In the genomic region with DNA sequence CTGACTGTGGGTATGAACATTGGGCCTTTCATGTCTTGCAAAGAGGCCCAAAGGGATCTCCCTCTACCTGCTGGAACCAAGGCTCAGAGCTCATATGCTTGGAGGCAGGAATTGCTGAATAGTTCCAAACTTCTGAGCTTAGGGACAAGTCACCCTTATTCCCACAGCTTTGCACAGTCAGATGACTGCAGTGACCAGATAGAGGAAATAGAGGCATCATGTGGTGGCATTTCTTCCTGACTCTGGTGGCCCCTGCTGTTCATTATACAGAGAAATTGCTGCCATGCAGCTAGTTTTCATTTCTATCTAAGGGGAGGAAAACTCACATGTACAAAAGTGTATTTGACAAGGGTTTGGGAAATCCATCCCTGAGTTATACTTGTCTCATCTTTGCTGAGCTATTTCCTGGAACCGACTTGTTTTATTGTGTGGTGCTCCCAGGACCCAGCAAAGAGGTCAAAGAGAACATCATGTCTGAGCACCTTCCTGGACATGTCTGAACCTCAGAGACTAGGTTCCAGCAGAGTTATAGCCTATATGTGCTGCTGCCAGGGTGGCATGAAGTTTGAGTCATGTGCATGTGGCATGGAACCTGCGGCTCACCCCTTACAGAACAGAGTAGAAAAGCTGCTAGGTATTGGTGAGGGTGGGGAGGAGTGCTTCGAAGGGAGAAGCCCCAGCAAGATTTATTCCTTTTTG, we compare ENCODE assay signal across 13 cellular contexts.
"Had no signal": no experiment of that assay in that cellular context is flagged by ENCODE, and none has a peak within 500 bp of the region (broad histone marks: within the 10 kb centered on the region; RNA-seq: fewer than 3 reads in every experiment).

No MANE protein-coding gene starts in this region.

- H3K4me3 Mint-ChIP-seq: activated CD4-positive, alpha-beta T cell treated with anti-CD3 and anti-CD28 coated beads, Interleukin-2, amount 10 ng/mL, durations not matched to agents 24 days and 14 days; memory B cell; natural killer cell treated with Interleukin-12 subunit alpha and Interleukin-12 subunit beta and Interleukin-15 and Interleukin-18, amount 100 ng/mL, for 72 hours had no signal

- H3K27me3 Mint-ChIP-seq: activated CD4-positive, alpha-beta T cell treated with anti-CD3 and anti-CD28 coated beads, Interleukin-2, amount 10 ng/mL, durations not matched to agents 24 days and 14 days; memory B cell; natural killer cell treated with Interleukin-12 subunit alpha and Interleukin-12 subunit beta and Interleukin-15 and Interleukin-18, amount 100 ng/mL, for 72 hours had no signal

- H3K27ac ChIP-seq: spleen had no signal

- H3K27me3 ChIP-seq: spleen had no signal

- DNase-seq: activated CD4-positive, alpha-beta T cell treated with anti-CD3 and anti-CD28 coated beads, Interleukin-2, amount 10 ng/mL, durations not matched to agents 24 days and 14 days; activated CD8-positive, alpha-beta memory T cell treated with anti-CD3 and anti-CD28 coated beads for 24 hours; activated naive CD4-positive, alpha-beta T cell treated with Interleukin-2 at 50 U/mL for 16 hours; effector CD8-positive, alpha-beta T cell; left cardiac atrium; spleen; stimulated activated CD4-positive, alpha-beta T cell treated with anti-CD3 and anti-CD28 coated beads, Interleukin-2, amount 100 ng/mL, for 24 hours; stimulated activated naive CD4-positive, alpha-beta T cell; T1000; trophoblast cell had no signal

- H3K4me1 Mint-ChIP-seq: activated CD4-positive, alpha-beta T cell treated with anti-CD3 and anti-CD28 coated beads, Interleukin-2, amount 10 ng/mL, durations not matched to agents 24 days and 14 days; memory B cell had no signal

- H3K9me3 Mint-ChIP-seq: activated CD4-positive, alpha-beta T cell treated with anti-CD3 and anti-CD28 coated beads, Interleukin-2, amount 10 ng/mL, durations not matched to agents 24 days and 14 days; memory B cell; natural killer cell treated with Interleukin-12 subunit alpha and Interleukin-12 subunit beta and Interleukin-15 and Interleukin-18, amount 100 ng/mL, for 72 hours had no signal

- H3K9me3 ChIP-seq: spleen had no signal

- H3K27ac Mint-ChIP-seq: activated CD4-positive, alpha-beta T cell treated with anti-CD3 and anti-CD28 coated beads, Interleukin-2, amount 10 ng/mL, durations not matched to agents 24 days and 14 days; memory B cell; natural killer cell treated with Interleukin-12 subunit alpha and Interleukin-12 subunit beta and Interleukin-15 and Interleukin-18, amount 100 ng/mL, for 72 hours had no signal

- H3K4me3 ChIP-seq: spleen had no signal

- ATAC-seq: left cardiac atrium; natural killer cell treated with Interleukin-12 subunit alpha and Interleukin-12 subunit beta and Interleukin-15 and Interleukin-18, amount 100 ng/mL, for 72 hours; sciatic nerve had no signal

- H3K36me3 Mint-ChIP-seq: natural killer cell treated with Interleukin-12 subunit alpha and Interleukin-12 subunit beta and Interleukin-15 and Interleukin-18, amount 100 ng/mL, for 72 hours had no signal
